In genomic region chr4:188463909-188464308, GRCh38 we compare ENCODE assay signal across 19 cellular contexts.
DNase-seq lines count a peak whose midpoint lies in the region; ATAC-seq, FAIRE-seq and TF ChIP-seq lines count a peak whose summit lies in the region.
"Had no signal": no experiment of that assay in that cellular context is flagged by ENCODE, and none has a peak within 500 bp of the region (broad histone marks: within the 10 kb centered on the region; RNA-seq: fewer than 3 reads in every experiment).

No MANE protein-coding gene starts in this region.

- H3K27ac ChIP-seq in HepG2 (ENCODE audit: extremely low read length, insufficient read depth, low read length) (no peak overlapping the region), right lobe of liver (no peak overlapping the region), K562 (ENCODE audit: extremely low read depth, low read depth, low read length) (no peak overlapping the region)
- H3K27ac ChIP-seq: 22Rv1; A549; BLaER1 treated with 17β-estradiol and CSF1 and Interleukin-3, amounts not matched to agents 10 nM and 100 nM; C4-2B had no signal

- BruUV-seq in HepG2 (replicated peaks; lab: Mats Ljungman, UMichigan) (no TSS peak), K562 (replicated peaks; lab: Mats Ljungman, UMichigan) (no TSS peak)

- TF ChIP-seq POLR2A in HepG2 (IDR thresholded peaks at IDR 0.05; ENCODE audit: insufficient read depth in 1 of 2, low read depth in 2 of 2, low read length in 2 of 2) (no peak), right lobe of liver (IDR thresholded peaks at IDR 0.05) (no peak), K562 (conservative IDR thresholded peaks at IDR 0.05) (no peak)

- ATAC-seq in HepG2 (no peak), right lobe of liver (no peak), K562 (no peak), HG02642 (IDR thresholded peaks at IDR 0.05; ENCODE audit: poor library complexity, unreplicated experiment) (no peak)
- ATAC-seq: A549; CD8-positive, alpha-beta T cell had no signal

- no peak overlapping the region for H3K4me2 ChIP-seq in HepG2 (ENCODE audit: low read depth, low read length)
- no peak overlapping the region for H3K4me2 ChIP-seq in K562 (ENCODE audit: insufficient read depth, low read length)
- H3K4me2 ChIP-seq: A549; BLaER1 treated with 17β-estradiol and CSF1 and Interleukin-3, amounts not matched to agents 10 nM and 100 nM had no signal

- DNase-seq in HepG2 (ENCODE audit: low spot score) (no peak), right lobe of liver (no peak), K562 (ENCODE audit: extremely low read depth in 1 of 4, low spot score in 3 of 4) (no peak), NCI-H69 (lab: John Stamatoyannopoulos, UW) (no peak)
- DNase-seq: AML-193; CD4-positive, alpha-beta T cell; CD8-positive, alpha-beta T cell; COR-L47; DMS 273 treated with DMSO at 0.1 percent for 48 hours; DMS79 treated with DMSO at 0.1 percent for 48 hours; GF-D8 had no signal

- in situ Hi-C loops in HepG2 (cut with HindIII; ENCODE audit: extremely low pct_ligation_motif_present, low pct_unique_long_range_greater_than_20kb), result no loop called here
- in situ Hi-C loops in K562 (cut with MboI), result no loop called here

- 46% methylated on average over 2 of the region's 2 CpGs for WGBS in HepG2 (ENCODE audit: low lambda C conversion rate)
- WGBS in right lobe of liver (ENCODE audit: insufficient coverage, low coverage, low lambda C conversion rate, missing lambda C conversion rate), result 83% methylated on average over 2 of the region's 2 CpGs
- WGBS in K562 (ENCODE audit: insufficient coverage, low coverage, missing lambda C conversion rate), result 0% methylated on average over 2 of the region's 2 CpGs

- intact Hi-C loops in HepG2 (cut with micrococcal nuclease; ENCODE audit: unreplicated experiment), result no loop called here
- intact Hi-C loops in right lobe of liver (cut with DNase I), result no loop called here
- intact Hi-C loops in K562 (cut with micrococcal nuclease), result no loop called here

- H3K4me3 ChIP-seq in HepG2 (replicated peaks in 1 of 3; ENCODE audit: insufficient read depth in 1 of 3, low read depth in 2 of 3, low read length in 3 of 3) (no peak overlapping the region), right lobe of liver (no peak overlapping the region), K562 (no peak overlapping the region)
- H3K4me3 ChIP-seq: A549; BLaER1 treated with 17β-estradiol and CSF1 and Interleukin-3, amounts not matched to agents 10 nM and 100 nM had no signal

- H3K9me3 ChIP-seq in HepG2 (ENCODE audit: low read length) (peaks cover 15% of the 10 kb centered on the region), right lobe of liver (no peaks in the 10 kb centered on the region), K562 (replicated peaks; ENCODE audit: control insufficient read depth, insufficient read depth, low read depth, low read length) (0 out of 2 replicates have a peak, but pooled peaks cover 2% of the 10 kb centered on the region)

- FAIRE-seq in HepG2 (lab: Jason Lieb, UNC) (no peak), K562 (lab: Jason Lieb, UNC) (no peak)
- FAIRE-seq: A549, G401.6, GM12891, GM19239 had no signal

- TF ChIP-seq RAD21 in HepG2 (CRISPR knock-in tag; IDR thresholded peaks at IDR 0.05), result no peak
- TF ChIP-seq RAD21 in K562 (CRISPR knock-in tag; conservative IDR thresholded peaks at IDR 0.05 in 1 of 2, IDR thresholded peaks at IDR 0.05 in 1 of 2), result no peak

- no peak for TF ChIP-seq EP300 in HepG2 (IDR thresholded peaks at IDR 0.05; ENCODE audit: low read depth in 2 of 2, low read length in 2 of 2)
- no peak for TF ChIP-seq EP300 in HepG2 (CRISPR knock-in tag; IDR thresholded peaks at IDR 0.05; ENCODE audit: borderline replicate concordance)
- no peak for TF ChIP-seq EP300 in K562 (IDR thresholded peaks at IDR 0.05; ENCODE audit: low read length)

- POLR2A ChIA-PET in HepG2 (lab: Yijun Ruan, JAX) (no interaction called here), K562 (lab: Yijun Ruan, JAX) (no interaction called here)

- TF ChIP-seq CTCF in HepG2 (CRISPR knock-in tag; IDR thresholded peaks at IDR 0.05), result no peak
- no peak for TF ChIP-seq CTCF in right lobe of liver (IDR thresholded peaks at IDR 0.05)
- no peak for TF ChIP-seq CTCF in K562 (IDR thresholded peaks at IDR 0.05 in 2 of 3, conservative IDR thresholded peaks at IDR 0.05 in 1 of 3; ENCODE audit: insufficient read depth in 2 of 3, low read depth in 1 of 3, low read length in 3 of 3)

- no peaks in the 10 kb centered on the region for H3K36me3 ChIP-seq in HepG2 (replicated peaks in 1 of 2; ENCODE audit: control insufficient read depth in 1 of 2, insufficient read depth in 2 of 2, low read length in 2 of 2)
- H3K36me3 ChIP-seq in right lobe of liver, result no peaks in the 10 kb centered on the region
- no peaks in the 10 kb centered on the region for H3K36me3 ChIP-seq in K562 (ENCODE audit: control insufficient read depth, insufficient read depth, low read length)
- H3K36me3 ChIP-seq: BLaER1 treated with 17β-estradiol and CSF1 and Interleukin-3, amounts not matched to agents 10 nM and 100 nM had no signal

- H2AFZ ChIP-seq in HepG2 (ENCODE audit: low read length), result no peak overlapping the region
- no peak overlapping the region for H2AFZ ChIP-seq in K562 (ENCODE audit: low read depth, low read length)

- H3K4me1 ChIP-seq in HepG2 (ENCODE audit: insufficient read depth, low read length) (no peaks in the 10 kb centered on the region), right lobe of liver (no peaks in the 10 kb centered on the region), K562 (replicated peaks in 1 of 2; ENCODE audit: control insufficient read depth in 2 of 2, insufficient read depth in 2 of 2, low read length in 2 of 2) (no peaks in the 10 kb centered on the region)
- H3K4me1 ChIP-seq: A549; BLaER1 treated with 17β-estradiol and CSF1 and Interleukin-3, amounts not matched to agents 10 nM and 100 nM had no signal

- no peaks in the 10 kb centered on the region for H3K9me1 ChIP-seq in K562 (ENCODE audit: control insufficient read depth, insufficient read depth, low read length)

- H3K27me3 ChIP-seq in HepG2 (ENCODE audit: control insufficient read depth in 1 of 2, insufficient read depth in 2 of 2, low read length in 2 of 2), result no peaks in the 10 kb centered on the region
- H3K27me3 ChIP-seq in right lobe of liver, result no peaks in the 10 kb centered on the region
- no peaks in the 10 kb centered on the region for H3K27me3 ChIP-seq in K562 (ENCODE audit: control insufficient read depth in 2 of 2, insufficient read depth in 2 of 2, low read length in 2 of 2)
- H3K27me3 ChIP-seq: BLaER1 treated with 17β-estradiol and CSF1 and Interleukin-3, amounts not matched to agents 10 nM and 100 nM had no signal

- H3K79me2 ChIP-seq in HepG2 (ENCODE audit: insufficient read depth, low read length) (no peaks in the 10 kb centered on the region), K562 (ENCODE audit: control insufficient read depth, insufficient read depth, low read length) (no peaks in the 10 kb centered on the region)

- H3K9ac ChIP-seq in HepG2 (ENCODE audit: insufficient read depth, low read depth, low read length), result no peak overlapping the region
- H3K9ac ChIP-seq in K562 (ENCODE audit: insufficient read depth in 1 of 2, low read depth in 2 of 2, low read length in 2 of 2), result no peak overlapping the region
- H3K9ac ChIP-seq: BLaER1 treated with 17β-estradiol and CSF1 and Interleukin-3, amounts not matched to agents 10 nM and 100 nM had no signal

- CTCF ChIA-PET in HepG2 (lab: Yijun Ruan, JAX; ENCODE audit: low intra/inter-chr PET ratio, low total read pairs) (no interaction called here), K562 (lab: Yijun Ruan, JAX; ENCODE audit: low intra/inter-chr PET ratio) (no interaction called here)

- H4K20me1 ChIP-seq in HepG2 (ENCODE audit: insufficient read depth, low read length) (no peaks in the 10 kb centered on the region), K562 (replicated peaks; ENCODE audit: control insufficient read depth, insufficient read depth, low read length) (no peaks in the 10 kb centered on the region)
- H4K20me1 ChIP-seq: BLaER1 treated with 17β-estradiol and CSF1 and Interleukin-3, amounts not matched to agents 10 nM and 100 nM had no signal

TF ChIP-seq in HepG2, 621 proteins besides CTCF, POLR2A, EP300 and RAD21 (continues in another document):
- TF ChIP-seq TFE3 (CRISPR knock-in tag; IDR thresholded peaks at IDR 0.05), result no peak

TF ChIP-seq in K562, 482 proteins besides CTCF, POLR2A, EP300 and RAD21 (continues in another document):
- TF ChIP-seq GTF2F1 (IDR thresholded peaks at IDR 0.05; ENCODE audit: low read depth, low read length) (no peak), FOXK1 (CRISPR knock-in tag; IDR thresholded peaks at IDR 0.05; ENCODE audit: borderline replicate concordance) (no peak), CREB5 (CRISPR knock-in tag; IDR thresholded peaks at IDR 0.05) (no peak), ZNF764 (CRISPR knock-in tag; IDR thresholded peaks at IDR 0.05; ENCODE audit: low read depth) (no peak), ZBTB26 (CRISPR knock-in tag; IDR thresholded peaks at IDR 0.05) (no peak), ZFPM2 (CRISPR knock-in tag; IDR thresholded peaks at IDR 0.05) (no peak), ZNF124 (CRISPR knock-in tag; IDR thresholded peaks at IDR 0.05) (peak; percentile 95; the same call in 1 of the 2 replicates)

Comparison
In these comparisons a context has a peak if more than half of its experiments do, and no peak if none do; other contexts are left out.
1. Of the 241 proteins assayed by ChIP-seq in both HepG2 and K562: peak only in HepG2: none; only in K562: none; in both: ZNF124; in neither: 240.